ENCODE assay signal across 1 cellular context in genomic region chr1:1143636-1144035, GRCh38.
TF ChIP-seq lines count a peak whose summit lies in the region.

No MANE protein-coding gene starts in this region.

TF ChIP-seq in GM12878, 131 proteins besides CTCF, POLR2A, EP300 and RAD21:
- TF ChIP-seq ELK1 (IDR thresholded peaks at IDR 0.05; ENCODE audit: low read depth, low read length) = no peak
- no peak for TF ChIP-seq MAX (IDR thresholded peaks at IDR 0.05; ENCODE audit: low read depth, low read length)
- no peak for TF ChIP-seq RELA (IDR thresholded peaks at IDR 0.05; ENCODE audit: borderline replicate concordance, partially characterized antibody)
- TF ChIP-seq IRF4 (IDR thresholded peaks at IDR 0.05; ENCODE audit: low read depth, low read length) = no peak
- no peak for TF ChIP-seq PML (IDR thresholded peaks at IDR 0.05; ENCODE audit: low read length)
- no peak for TF ChIP-seq CEBPZ (IDR thresholded peaks at IDR 0.05; ENCODE audit: low read depth, low read length)
- TF ChIP-seq CHD1 (IDR thresholded peaks at IDR 0.05; ENCODE audit: low read depth, low read length) = no peak
- TF ChIP-seq RCOR1 (conservative IDR thresholded peaks at IDR 0.05; ENCODE audit: low read depth, low read length) = no peak
- no peak for TF ChIP-seq MTA2 (IDR thresholded peaks at IDR 0.05; ENCODE audit: low read depth)
- TF ChIP-seq NRF1 (conservative IDR thresholded peaks at IDR 0.05; ENCODE audit: low read depth, low read length) = no peak
- no peak for TF ChIP-seq GATAD2B (conservative IDR thresholded peaks at IDR 0.05; ENCODE audit: low read depth)
- TF ChIP-seq ZBTB4 (CRISPR knock-in tag; IDR thresholded peaks at IDR 0.05) = no peak
- no peak for TF ChIP-seq IKZF1 (conservative IDR thresholded peaks at IDR 0.05)
- TF ChIP-seq NFIC (IDR thresholded peaks at IDR 0.05; ENCODE audit: low read depth, low read length) = no peak
- TF ChIP-seq NR2C2 (IDR thresholded peaks at IDR 0.05; ENCODE audit: borderline replicate concordance, control insufficient read depth, insufficient read length, low read depth) = no peak
